Comparison of ENCODE assay signal across 8 cellular contexts in the genomic region with DNA sequence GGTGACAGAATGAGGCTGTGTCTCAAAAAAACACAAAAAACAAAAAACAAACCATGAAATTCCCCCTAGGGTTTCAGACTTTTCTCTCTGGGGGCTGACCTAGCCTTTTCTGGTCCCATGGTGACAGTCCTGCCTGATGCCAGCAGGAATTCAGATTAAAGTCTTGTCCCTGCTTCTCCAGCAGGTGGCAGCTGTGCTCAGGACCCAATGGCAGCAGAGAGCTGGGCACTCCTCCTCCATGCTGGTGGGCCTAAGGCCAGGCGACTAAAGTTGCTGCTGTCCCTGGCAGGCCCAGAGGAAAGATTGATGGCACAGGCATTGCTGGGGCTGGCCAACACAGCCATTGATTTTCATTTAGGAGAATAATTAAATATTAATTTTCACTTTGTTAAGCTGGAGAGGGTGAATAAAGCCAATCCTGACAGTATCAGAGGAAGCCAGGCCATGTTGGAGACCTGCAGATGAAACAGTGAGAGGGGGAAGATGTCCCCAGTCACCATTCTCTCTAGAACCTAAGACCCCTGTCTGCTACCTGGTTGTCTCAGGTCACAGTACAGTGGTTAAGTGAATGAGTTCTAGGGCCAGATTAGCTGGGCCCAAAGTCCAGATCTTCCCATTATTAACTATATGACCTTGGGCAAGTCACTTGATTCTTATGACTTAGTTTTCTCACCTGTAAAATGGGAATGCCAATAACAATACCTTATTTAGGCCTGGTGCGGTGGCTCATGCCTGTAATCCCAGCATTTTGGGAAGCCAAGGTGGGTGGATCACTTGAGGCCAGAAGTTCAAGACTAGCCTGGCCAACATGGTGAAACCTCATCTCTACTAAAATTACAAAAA. TPM values are rescaled to one million over a fixed set of nuclear protein-coding genes. Genes with fewer than 3 reads are reported as not detected.
DNase-seq lines count a peak whose midpoint lies in the region; ATAC-seq and TF ChIP-seq lines count a peak whose summit lies in the region.

No MANE protein-coding gene starts in this region.

- H3K4ac ChIP-seq in trophoblast cell (ENCODE audit: low read depth, low read length): no peak overlapping the region

- H3K27ac ChIP-seq in A673 (ENCODE audit: low read depth, low read length, poor library complexity, severe bottlenecking): no peak overlapping the region
- no peak overlapping the region for H3K27ac ChIP-seq in RWPE2 (ENCODE audit: poor library complexity, severe bottlenecking)
- H3K27ac ChIP-seq in trophoblast cell (ENCODE audit: low read depth, low read length): no peak overlapping the region
- no peak overlapping the region for H3K27ac ChIP-seq in aorta (ENCODE audit: low read depth in 1 of 2, low read length in 2 of 2)

- no peaks in the 10 kb centered on the region for H3K79me2 ChIP-seq in trophoblast cell (ENCODE audit: control insufficient read depth, insufficient read depth, low read length, poor library complexity)

- H2BK12ac ChIP-seq in trophoblast cell (ENCODE audit: low read length): no peak overlapping the region

- no peak overlapping the region for H3K14ac ChIP-seq in trophoblast cell (ENCODE audit: low read length)

- H3K4me2 ChIP-seq in trophoblast cell (ENCODE audit: low read length): no peak overlapping the region

- BruUV-seq in A673 (replicated peaks; lab: Mats Ljungman, UMichigan): no TSS peak

- no peak overlapping the region for H4K8ac ChIP-seq in trophoblast cell (ENCODE audit: low read depth, low read length)

- no peak overlapping the region for H3K4me3 ChIP-seq in A673 (ENCODE audit: low read depth, low read length, poor library complexity, severe bottlenecking)
- no peak overlapping the region for H3K4me3 ChIP-seq in RWPE2 (ENCODE audit: severe bottlenecking)
- H3K4me3 ChIP-seq in trophoblast cell (ENCODE audit: low read depth, low read length): no peak overlapping the region
- H3K4me3 ChIP-seq in aorta (ENCODE audit: low read length in 2 of 2): no peak overlapping the region

- no peak overlapping the region for H2BK120ac ChIP-seq in trophoblast cell (ENCODE audit: insufficient read depth, low read length, poor library complexity)

- no peak overlapping the region for H3K9ac ChIP-seq in trophoblast cell (ENCODE audit: low read length)

- no peaks in the 10 kb centered on the region for H3K9me3 ChIP-seq in A673 (ENCODE audit: low read depth, low read length, poor library complexity, severe bottlenecking)
- H3K9me3 ChIP-seq in RWPE2 (ENCODE audit: severe bottlenecking): no peaks in the 10 kb centered on the region
- H3K9me3 ChIP-seq in trophoblast cell (ENCODE audit: insufficient read depth, low read depth, low read length): peaks cover 1% of the 10 kb centered on the region
- no peaks in the 10 kb centered on the region for H3K9me3 ChIP-seq in aorta (ENCODE audit: control insufficient read depth, low read length)

- no peak overlapping the region for H4K12ac ChIP-seq in trophoblast cell (ENCODE audit: low read depth, low read length)

- H3K18ac ChIP-seq in trophoblast cell (ENCODE audit: low read length): no peak overlapping the region

- H3K27me3 ChIP-seq in A673 (replicated peaks; ENCODE audit: insufficient read depth, low read depth, low read length, poor library complexity) (peaks cover 8% of the 10 kb centered on the region), RWPE2 (ENCODE audit: insufficient read depth, poor library complexity, severe bottlenecking) (no peaks in the 10 kb centered on the region), trophoblast cell (ENCODE audit: insufficient read depth, low read length) (no peaks in the 10 kb centered on the region), aorta (ENCODE audit: control insufficient read depth in 1 of 2, insufficient read depth in 2 of 2, low read length in 1 of 2) (no peaks in the 10 kb centered on the region)

- DNase-seq in A673 (ENCODE audit: low spot score) (peak; percentile 79), RWPE2 (ENCODE audit: low spot score) (peak; percentile 78), germinal center (ENCODE audit: low spot score) (peak; percentile 84), trophoblast cell (peak; percentile 73 to 84), aorta (peak; percentile 81 to 82)
- peak; percentile 27 for DNase-seq in activated T-helper 9 cell treated with anti-CD3 and anti-CD28 coated beads, Interleukin-2, amount 50 U/mL, for 16 hours (ENCODE audit: low read depth)

- CTCF ChIA-PET in A673 (lab: Charles Lee): interaction anchor here (0.6 to 1.2 kb wide), 3 partner anchors 287 to 1332 kb away, joined by 3 read pairs; no protein-coding TSS in a partner anchor

- no peak overlapping the region for H4K91ac ChIP-seq in trophoblast cell (ENCODE audit: low read depth, low read length)

- H3K79me1 ChIP-seq in trophoblast cell (ENCODE audit: low read length): no peaks in the 10 kb centered on the region

- no CpG with 5 or more reads among the region's 2 CpGs for WGBS in trophoblast cell (ENCODE audit: extremely low coverage, insufficient coverage, insufficient read length)
- 55 to 58% methylated on average over 2 of the region's 2 CpGs for WGBS in aorta, 2 donors

- no peaks in the 10 kb centered on the region for H3K4me1 ChIP-seq in A673 (ENCODE audit: insufficient read depth, low read length, poor library complexity, severe bottlenecking)
- H3K4me1 ChIP-seq in RWPE2 (ENCODE audit: insufficient read depth, poor library complexity, severe bottlenecking): no peaks in the 10 kb centered on the region
- no peaks in the 10 kb centered on the region for H3K4me1 ChIP-seq in trophoblast cell (ENCODE audit: control insufficient read depth in 1 of 2, insufficient read depth in 2 of 2, low read length in 2 of 2)
- no peaks in the 10 kb centered on the region for H3K4me1 ChIP-seq in aorta (ENCODE audit: control insufficient read depth in 1 of 2, insufficient read depth in 2 of 2, low read length in 2 of 2)

- POLR2A ChIA-PET in A673 (lab: Charles Lee; ENCODE audit: low non-redundant PET): no interaction called here

- intact Hi-C loops in A673 (cut with micrococcal nuclease; ENCODE audit: unreplicated experiment): no loop called here
- intact Hi-C loops in aorta (cut with DNase I): no loop called here

- no peak overlapping the region for H2BK5ac ChIP-seq in trophoblast cell (ENCODE audit: low read depth, low read length, poor library complexity)

- H3K36me3 ChIP-seq in A673 (ENCODE audit: insufficient read depth, low read length, poor library complexity, severe bottlenecking) (no peaks in the 10 kb centered on the region), RWPE2 (ENCODE audit: low read depth) (no peaks in the 10 kb centered on the region), trophoblast cell (ENCODE audit: control insufficient read depth in 1 of 2, insufficient read depth in 2 of 2, low read length in 2 of 2) (no peaks in the 10 kb centered on the region), aorta (ENCODE audit: control insufficient read depth in 1 of 2, insufficient read depth in 2 of 2, low read length in 1 of 2) (no peaks in the 10 kb centered on the region)

- no peak overlapping the region for H2AFZ ChIP-seq in trophoblast cell (ENCODE audit: insufficient read depth, low read length, poor library complexity)

- no peak overlapping the region for H3K23ac ChIP-seq in trophoblast cell (ENCODE audit: low read length)

- peak; percentile 84 for TF ChIP-seq CTCF in A673 (conservative IDR thresholded peaks at IDR 0.05; ENCODE audit: low read depth, low read length)
- TF ChIP-seq CTCF in LNCAP (IDR thresholded peaks at IDR 0.05): peak; percentile 89
- peak; percentile 93 for TF ChIP-seq CTCF in RWPE2 (IDR thresholded peaks at IDR 0.05; ENCODE audit: poor library complexity, severe bottlenecking)

- ATAC-seq in GM18511 (IDR thresholded peaks at IDR 0.05; ENCODE audit: unreplicated experiment) (peak; percentile 65), RWPE2 (ENCODE audit: low read depth) (peak; percentile 86), aorta (ENCODE audit: low FRiP score) (peak; percentile 79)

- no peak overlapping the region for H2AK5ac ChIP-seq in trophoblast cell (ENCODE audit: low read length)

RNA-seq across cellular contexts. Expression of a gene that starts 7.1 kb away (rescaled TPM):
- not detected in 2 replicates for total RNA-seq in A673 (2021)
- 0.15 and 0.29 TPM in 2 replicates for polyA plus RNA-seq in trophoblast cell (2013)
- total RNA-seq in aorta: 1 to 10 TPM; 1.0 to 1.9 TPM
- polyA plus RNA-seq in aorta: 1 to 10 TPM in 1 of 2 donors, under 1 TPM in 1; 0.25 to 7.7 TPM

RNA-seq across cellular contexts. Expression of a gene that starts 40.5 kb away (rescaled TPM):
- total RNA-seq in A673 (2021): 68.0 and 71.4 TPM in 2 replicates
- polyA plus RNA-seq in trophoblast cell (2013): 38.4 and 42.8 TPM in 2 replicates
- total RNA-seq in aorta: 10 to 100 TPM; 63.1 to 72.2 TPM
- polyA plus RNA-seq in aorta: 100 to 1,000 TPM in 1 of 2 donors, 10 to 100 TPM in 1; 28.0 to 143 TPM

Comparison
In these comparisons a context has a peak if more than half of its experiments do, and no peak if none do; other contexts are left out.
1. DNase-seq: peak in every context shown above with its lines; median percentile 84 in germinal center; 82 in aorta; 79 in A673; 78 in trophoblast cell; 78 in RWPE2; 27 in activated T-helper 9 cell treated with anti-CD3 and anti-CD28 coated beads, Interleukin-2, amount 50 U/mL, for 16 hours.